Comparison of ENCODE assay signal across 8 cellular contexts in the genomic region with DNA sequence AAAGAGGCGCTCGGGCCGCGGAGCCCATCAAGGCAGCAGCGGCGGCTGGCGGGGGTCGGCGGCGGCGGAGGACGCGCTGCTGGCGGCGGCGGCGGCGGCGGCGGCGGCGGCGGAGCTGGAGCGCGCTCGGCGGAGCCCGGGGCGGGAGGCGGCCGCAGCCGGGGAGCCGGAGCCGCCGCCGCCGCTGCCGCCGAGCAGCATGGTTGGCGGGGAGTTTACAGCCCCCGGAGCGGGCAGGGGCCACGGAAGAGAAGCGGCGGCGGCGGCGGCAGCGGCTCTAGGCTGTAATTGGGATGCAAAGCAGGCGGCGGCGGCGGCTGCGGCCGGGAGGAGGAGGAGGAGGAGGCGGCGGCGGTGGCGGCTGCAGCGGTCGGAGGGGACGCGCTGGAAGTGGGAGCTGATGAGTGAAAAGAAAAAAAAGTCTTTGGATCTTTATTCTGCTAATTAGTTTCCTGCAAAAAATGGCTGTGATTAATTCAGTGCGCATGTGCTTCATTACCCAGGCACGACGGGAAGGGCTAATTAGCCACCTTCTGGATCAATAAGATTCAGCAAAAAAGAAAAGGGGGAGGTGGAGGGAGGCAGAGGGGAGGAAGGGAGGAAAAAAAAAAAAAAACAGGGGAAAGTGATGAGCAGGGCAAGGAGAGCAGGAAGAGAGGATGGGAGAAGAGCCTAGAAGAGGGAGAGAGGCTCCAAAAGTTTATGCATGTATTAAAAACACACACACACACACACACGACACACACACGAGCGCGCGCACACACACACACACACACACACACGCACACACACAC. TPM values are rescaled to one million over a fixed set of nuclear protein-coding genes. Genes with fewer than 3 reads are reported as not detected.
DNase-seq lines count a peak whose midpoint lies in the region; ATAC-seq, FAIRE-seq and TF ChIP-seq lines count a peak whose summit lies in the region.

No MANE protein-coding gene starts in this region.

- peaks cover 4% of the 10 kb centered on the region; the same call in 1 of the 2 replicates for H3K23me2 ChIP-seq in H1 (ENCODE audit: low read depth, low read length)

- H3K9ac ChIP-seq in H1 (replicated peaks in 1 of 4; ENCODE audit: extremely low read depth in 1 of 4, low read depth in 3 of 4, low read length in 3 of 4): peak overlapping the region in 1 of 4 experiments; percentile 14; a peak in 1 of 7 replicates
- H3K9ac ChIP-seq in mucosa of rectum (ENCODE audit: low read depth in 1 of 2, low read length in 2 of 2): peak overlapping the region; percentile 58 to 75

- no peak overlapping the region for H3K14ac ChIP-seq in H1 (ENCODE audit: insufficient read length)

- no peak overlapping the region for H2BK20ac ChIP-seq in H1 (ENCODE audit: low read length)

- H4K20me1 ChIP-seq in H1 (replicated peaks in 1 of 2; ENCODE audit: control insufficient read depth in 1 of 2, insufficient read depth in 2 of 2, low read length in 2 of 2): peaks cover 6 to 14% of the 10 kb centered on the region in 2 experiments

- H2BK5ac ChIP-seq in H1 (ENCODE audit: low read depth, low read length): no peak overlapping the region

- TF ChIP-seq CTCF in H1 (IDR thresholded peaks at IDR 0.05; ENCODE audit: control extremely low read depth in 1 of 3, insufficient read depth in 1 of 3, low read depth in 1 of 3, low read length in 3 of 3): no peak

- H3K27ac ChIP-seq in H1 (ENCODE audit: low read depth, low read length) (no peak overlapping the region), mucosa of rectum (ENCODE audit: low read depth in 2 of 2, low read length in 2 of 2) (peak overlapping the region; percentile 69 to 82)

- POLR2A ChIA-PET in H1 (lab: Charles Lee; ENCODE audit: partially characterized antibody): interaction anchor here (1.1 kb wide), 1 partner anchor 21 kb away, joined by 3 read pairs; no protein-coding TSS in a partner anchor

- H3K4ac ChIP-seq in H1 (replicated peaks; ENCODE audit: insufficient read length, low read depth, low read length): no peak overlapping the region

- H3K79me1 ChIP-seq in H1 (ENCODE audit: low read depth, low read length): no peaks in the 10 kb centered on the region

- H3K4me2 ChIP-seq in H1 (ENCODE audit: insufficient read depth in 1 of 2, low read depth in 2 of 2, low read length in 2 of 2): peak overlapping the region; percentile 60 to 82

- no peaks in the 10 kb centered on the region for H3K36me3 ChIP-seq in H1 (ENCODE audit: control insufficient read depth in 2 of 4, insufficient read depth in 4 of 4, low read length in 3 of 4)
- H3K36me3 ChIP-seq in mucosa of rectum (ENCODE audit: control insufficient read depth in 2 of 2, insufficient read depth in 2 of 2, low read length in 2 of 2): no peaks in the 10 kb centered on the region

- CTCF ChIA-PET in H1 (lab: Charles Lee; ENCODE audit: partially characterized antibody): interaction anchor here (0.6 to 0.7 kb wide), 2 partner anchors 277 to 1940 kb away, joined by 3 read pairs; a partner anchor contains a TSS

- H2BK12ac ChIP-seq in H1 (ENCODE audit: low read depth, low read length): 0 out of 2 replicates have a peak overlapping the region, but pooled peaks have one; percentile 60

- peak; percentile 38 for ATAC-seq in GM19395 (IDR thresholded peaks at IDR 0.05; ENCODE audit: unreplicated experiment)
- ATAC-seq in HG03571 (IDR thresholded peaks at IDR 0.05; ENCODE audit: unreplicated experiment): peak; percentile 31
- no peak for ATAC-seq in activated CD4-positive, CD25-positive, alpha-beta regulatory T cell treated with anti-CD3 and anti-CD28 coated beads, Interleukin-2, amount 50 U/mL, for 24 hours

- H3K4me3 ChIP-seq in H1 (ENCODE audit: extremely low read depth in 1 of 4, insufficient read depth in 2 of 4, low read depth in 3 of 4, low read length in 4 of 4): peak overlapping the region; percentile 45 to 61 (median 48); a peak in 7 of 8 replicates
- peak overlapping the region; percentile 70 to 81 for H3K4me3 ChIP-seq in mucosa of rectum (ENCODE audit: low read length in 2 of 2)

- no peak overlapping the region for H4K5ac ChIP-seq in H1 (ENCODE audit: insufficient read length, low read depth, low read length)

- no peak overlapping the region for H4K8ac ChIP-seq in H1 (ENCODE audit: extremely low read depth, insufficient read depth, low read length)

- H3K27me3 ChIP-seq in H1 (replicated peaks in 1 of 4; ENCODE audit: control insufficient read depth in 3 of 4, extremely low read depth in 1 of 4, insufficient read depth in 3 of 4, low read length in 3 of 4) (peaks cover 35 to 85% (median 66%) of the 10 kb centered on the region in 4 experiments), mucosa of rectum (ENCODE audit: control insufficient read depth in 2 of 2, insufficient read depth in 2 of 2, low read length in 2 of 2) (peaks cover 10% of the 10 kb centered on the region in 2 donors)

- no peak for TF ChIP-seq POLR2A in H1 (IDR thresholded peaks at IDR 0.05; ENCODE audit: control extremely low read depth in 1 of 2, low read depth in 2 of 2, low read length in 2 of 2)

- WGBS in H1 (ENCODE audit: extremely low coverage in 1 of 2, insufficient coverage in 1 of 2, insufficient read length in 1 of 2, insufficient replicate concordance in 2 of 2, low coverage in 1 of 2, low lambda C conversion rate in 2 of 2, missing lambda C conversion rate in 1 of 2), 2 experiments: 0% methylated on average over 13 of the region's 72 CpGs; no CpG with 5 or more reads in 1 of the 2 experiments

- H2BK120ac ChIP-seq in H1 (replicated peaks; ENCODE audit: low read depth, low read length): no peak overlapping the region

- no peak overlapping the region for H2BK15ac ChIP-seq in H1 (ENCODE audit: low read length)

- no peak for TF ChIP-seq RAD21 in H1 (IDR thresholded peaks at IDR 0.05 in 1 of 2, conservative IDR thresholded peaks at IDR 0.05 in 1 of 2; ENCODE audit: low read depth in 2 of 2, low read length in 2 of 2)

- no peak overlapping the region for H2AK5ac ChIP-seq in H1 (ENCODE audit: low read depth, low read length)

- H4K91ac ChIP-seq in H1 (replicated peaks; ENCODE audit: insufficient read length, low read length): no peak overlapping the region

- no peak overlapping the region for H3K23ac ChIP-seq in H1 (ENCODE audit: insufficient read length)

- DNase-seq in DMS 273 (lab: John Stamatoyannopoulos, UW; ENCODE audit: unreplicated experiment) (peak; percentile 79), SHP77 (lab: John Stamatoyannopoulos, UW) (peak; percentile 44 to 54), H1 (ENCODE audit: low read depth in 1 of 2, low spot score in 2 of 2) (peak in 1 of 2 experiments; percentile 69)
- DNase-seq in activated CD4-positive, CD25-positive, alpha-beta regulatory T cell treated with anti-CD3 and anti-CD28 coated beads, Interleukin-2, amount 50 U/mL, for 72 hours: no peak

- H3K18ac ChIP-seq in H1 (ENCODE audit: extremely low read depth, low read length): no peak overlapping the region

- H3K9me3 ChIP-seq in H1 (ENCODE audit: insufficient read depth in 2 of 2, low read depth in 1 of 2, low read length in 1 of 2) (no peaks in the 10 kb centered on the region), mucosa of rectum (ENCODE audit: control insufficient read depth in 2 of 2, low read length in 2 of 2) (no peaks in the 10 kb centered on the region)

- no peak overlapping the region for H3K56ac ChIP-seq in H1 (replicated peaks; ENCODE audit: insufficient read length, low read depth, low read length)

- no peak for FAIRE-seq in H1 (lab: Jason Lieb, UNC)

- H3K79me2 ChIP-seq in H1 (ENCODE audit: control insufficient read depth in 1 of 2, insufficient read depth in 2 of 2, low read length in 2 of 2): no peaks in the 10 kb centered on the region

- 0 out of 3 replicates have a peak, but pooled peaks of 1 of the 2 experiments have one; percentile 11 for TF ChIP-seq EP300 in H1 (IDR thresholded peaks at IDR 0.05; ENCODE audit: borderline replicate concordance in 1 of 2, low read depth in 2 of 2, low read length in 2 of 2)

- H2AFZ ChIP-seq in H1 (ENCODE audit: low read length): no peak overlapping the region

- peaks cover 16 to 37% (median 23%) of the 10 kb centered on the region in 4 experiments for H3K4me1 ChIP-seq in H1 (replicated peaks in 1 of 4; ENCODE audit: control insufficient read depth in 3 of 4, insufficient read depth in 4 of 4, low read length in 3 of 4)
- peaks cover 15 to 28% of the 10 kb centered on the region in 2 donors for H3K4me1 ChIP-seq in mucosa of rectum (ENCODE audit: control insufficient read depth in 2 of 2, insufficient read depth in 2 of 2, low read length in 2 of 2)

TF ChIP-seq in H1, 55 proteins besides CTCF, POLR2A, EP300 and RAD21 (continues in another document):
- TF ChIP-seq CTBP2 (IDR thresholded peaks at IDR 0.05; ENCODE audit: borderline replicate concordance, insufficient read depth, insufficient read length, low read length) (no peak), SP2 (IDR thresholded peaks at IDR 0.05; ENCODE audit: low read length) (no peak), JUND (IDR thresholded peaks at IDR 0.05; ENCODE audit: low read length) (no peak), PHF8 (conservative IDR thresholded peaks at IDR 0.05; ENCODE audit: low read depth, low read length) (no peak), KDM1A (IDR thresholded peaks at IDR 0.05; ENCODE audit: borderline replicate concordance, low read length) (no peak), CREB1 (IDR thresholded peaks at IDR 0.05) (no peak), RNF2 (IDR thresholded peaks at IDR 0.05; ENCODE audit: borderline replicate concordance, low read depth, low read length, missing control alignments, poor library complexity, severe bottlenecking) (peak; percentile 14)
- TF ChIP-seq, protein P1, sequence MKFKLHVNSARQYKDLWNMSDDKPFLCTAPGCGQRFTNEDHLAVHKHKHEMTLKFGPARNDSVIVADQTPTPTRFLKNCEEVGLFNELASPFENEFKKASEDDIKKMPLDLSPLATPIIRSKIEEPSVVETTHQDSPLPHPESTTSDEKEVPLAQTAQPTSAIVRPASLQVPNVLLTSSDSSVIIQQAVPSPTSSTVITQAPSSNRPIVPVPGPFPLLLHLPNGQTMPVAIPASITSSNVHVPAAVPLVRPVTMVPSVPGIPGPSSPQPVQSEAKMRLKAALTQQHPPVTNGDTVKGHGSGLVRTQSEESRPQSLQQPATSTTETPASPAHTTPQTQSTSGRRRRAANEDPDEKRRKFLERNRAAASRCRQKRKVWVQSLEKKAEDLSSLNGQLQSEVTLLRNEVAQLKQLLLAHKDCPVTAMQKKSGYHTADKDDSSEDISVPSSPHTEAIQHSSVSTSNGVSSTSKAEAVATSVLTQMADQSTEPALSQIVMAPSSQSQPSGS (IDR thresholded peaks at IDR 0.05; ENCODE audit: low read length): no peak

RNA-seq across cellular contexts. Expression of a gene that starts 10.9 kb away (rescaled TPM):
- total RNA-seq in H1 (2021; fragmentation: NEBNext Ultra II Directional; extraction: Animal tissue kit (Norgen Biotek cat#: 25700)): 0.90 and 0.99 TPM in 2 replicates
- polyA plus RNA-seq in H1 (2011; rRNA removed): 0.08 and 0.11 TPM in 2 replicates
- 0.09 TPM for polyA plus RNA-seq in H1 (2011; cell fraction: cytosol; rRNA removed)
- polyA plus RNA-seq in H1 (2011; cell fraction: nucleus; rRNA removed): 0.27 TPM
- polyA plus RNA-seq in H1 (2012, experiment 1 of 2): 0.71 to 1.2 TPM (median 1.0 TPM) in 4 replicates
- 0.04 TPM for polyA plus RNA-seq in H1 (2012, experiment 2 of 2)
- polyA plus RNA-seq in H1 (2013, experiment 1 of 2): 0.30 TPM
- polyA plus RNA-seq in H1 (2013, experiment 2 of 2): 0.26 TPM
- 0.41 and 0.57 TPM in 2 replicates for polyA minus RNA-seq in H1 (2011; rRNA and poly(A)+ RNA removed)
- 0.44 TPM for polyA minus RNA-seq in H1 (2011; cell fraction: cytosol; rRNA and poly(A)+ RNA removed)
- polyA minus RNA-seq in H1 (2011; cell fraction: nucleus; rRNA and poly(A)+ RNA removed): 0.90 TPM

Comparison
In these comparisons a context has a peak if more than half of its experiments do, and no peak if none do; other contexts are left out.
1. ATAC-seq: peak in GM19395 (single experiment) and HG03571 (single experiment); none in activated CD4-positive, CD25-positive, alpha-beta regulatory T cell treated with anti-CD3 and anti-CD28 coated beads, Interleukin-2, amount 50 U/mL, for 24 hours (0 of 2).